13 cellular contexts compared by ENCODE assay signal in genomic region chr1:194684636-194685035, GRCh38.
DNase-seq lines count a peak whose midpoint lies in the region; ATAC-seq lines count a peak whose summit lies in the region.
"Had no signal": no experiment of that assay in that cellular context is flagged by ENCODE, and none has a peak within 500 bp of the region (broad histone marks: within the 10 kb centered on the region; RNA-seq: fewer than 3 reads in every experiment).

No MANE protein-coding gene starts in this region.

- no peaks in the 10 kb centered on the region for H3K4me1 ChIP-seq in adipocyte (ENCODE audit: control insufficient read depth, insufficient read depth, low read length)

- no peak overlapping the region for H3K4me3 ChIP-seq in adipocyte (ENCODE audit: low read length)
- H3K4me3 ChIP-seq: GM12878, GM23338 had no signal

- no peak overlapping the region for H3K9ac ChIP-seq in adipocyte (ENCODE audit: low read length)

- no peaks in the 10 kb centered on the region for H3K9me3 ChIP-seq in adipocyte (ENCODE audit: control insufficient read depth, low read length)

- H3K36me3 ChIP-seq in adipocyte (ENCODE audit: control insufficient read depth, insufficient read depth, low read length, severe bottlenecking), result no peaks in the 10 kb centered on the region

- DNase-seq in EL (peak; percentile 56), M059J (ENCODE audit: low read depth) (peak; percentile 33), adipocyte (ENCODE audit: low read depth) (peak; percentile 13), putamen (ENCODE audit: low spot score) (peak; percentile 6), MV-4-11 (lab: John Stamatoyannopoulos, UW) (no peak), NCI-H146 treated with DMSO at 0.1 percent for 48 hours (lab: John Stamatoyannopoulos, UW; ENCODE audit: unreplicated experiment) (no peak)
- DNase-seq: C1 segment of cervical spinal cord; CD4-positive, alpha-beta T cell; DND-41; H7 had no signal

- H3K27me3 ChIP-seq in adipocyte (replicated peaks; ENCODE audit: control insufficient read depth, insufficient read depth, low read length), result no peaks in the 10 kb centered on the region

- no peak for ATAC-seq in HG02981 (IDR thresholded peaks at IDR 0.05; ENCODE audit: unreplicated experiment)
- ATAC-seq: GM12878, GM23338 had no signal

Comparison
In these comparisons a context has a peak if more than half of its experiments do, and no peak if none do; other contexts are left out.
1. DNase-seq: peak in EL (single experiment), M059J (single experiment), adipocyte (single experiment) and putamen (single experiment); none in MV-4-11 (single experiment) and NCI-H146 treated with DMSO at 0.1 percent for 48 hours (single experiment).